In genomic region chr3:172224560-172225214, GRCh38 we compare ENCODE assay signal across 15 cellular contexts.
DNase-seq lines count a peak whose midpoint lies in the region; ATAC-seq, FAIRE-seq and TF ChIP-seq lines count a peak whose summit lies in the region.
"Had no signal": no experiment of that assay in that cellular context is flagged by ENCODE, and none has a peak within 500 bp of the region (broad histone marks: within the 10 kb centered on the region; RNA-seq: fewer than 3 reads in every experiment).

No MANE protein-coding gene starts in this region.

- DNase-seq in DMS79 (lab: John Stamatoyannopoulos, UW): peak; percentile 87
- peak; percentile 58 for DNase-seq in NCI-H1417 treated with DMSO at 0.1 percent for 48 hours (lab: John Stamatoyannopoulos, UW)
- DNase-seq in NCI-H748 (lab: John Stamatoyannopoulos, UW; ENCODE audit: unreplicated experiment): peak; percentile 97
- DNase-seq in osteocyte (ENCODE audit: extremely low spot score, unreplicated experiment): no peak
- no peak for DNase-seq in D721Med (ENCODE audit: insufficient read length, low spot score)
- DNase-seq: activated CD4-positive, alpha-beta T cell treated with anti-CD3 and anti-CD28 coated beads for 4 hours; anterior cingulate cortex; cerebellar nuclear complex; hypothalamus; Karpas-422; stimulated activated naive CD4-positive, alpha-beta T cell treated with Interleukin-2 at 50 U/mL for 16 hours; transverse colon had no signal

- H3K4me1 ChIP-seq in mesodermal cell (ENCODE audit: control insufficient read depth, insufficient read depth, low read length, poor library complexity, severe bottlenecking): peaks cover 39% of the 10 kb centered on the region

- no peak for FAIRE-seq in D721Med (lab: Jason Lieb, UNC)

- H3K4me3 ChIP-seq in mesodermal cell (ENCODE audit: extremely low read depth, insufficient read depth, low read length, poor library complexity, severe bottlenecking): no peak overlapping the region
- H3K4me3 ChIP-seq: transverse colon had no signal

- peaks cover 48% of the 10 kb centered on the region for H3K4me1 Mint-ChIP-seq in osteocyte (ENCODE audit: unreplicated experiment)

- H3K27me3 Mint-ChIP-seq in osteocyte (ENCODE audit: unreplicated experiment): no peaks in the 10 kb centered on the region

- H3K4me3 Mint-ChIP-seq in osteocyte (ENCODE audit: unreplicated experiment): no peak overlapping the region

- TF ChIP-seq CTCF in osteocyte (IDR thresholded peaks at IDR 0.05): no peak
- TF ChIP-seq CTCF in D721Med (IDR thresholded peaks at IDR 0.05; ENCODE audit: insufficient read depth, missing control alignments): no peak

- H3K27ac ChIP-seq in mesodermal cell (ENCODE audit: low read depth, low read length, severe bottlenecking): peak overlapping the region; percentile 32
- H3K27ac ChIP-seq: transverse colon had no signal

- ATAC-seq in GM19324 (IDR thresholded peaks at IDR 0.05; ENCODE audit: low FRiP score, unreplicated experiment): no peak
- no peak for ATAC-seq in GM19351 (IDR thresholded peaks at IDR 0.05; ENCODE audit: unreplicated experiment)

- peaks cover 39% of the 10 kb centered on the region for H3K36me3 ChIP-seq in mesodermal cell (ENCODE audit: control insufficient read depth, insufficient read depth, low read length)
- H3K36me3 ChIP-seq: transverse colon had no signal

- H3K9me3 Mint-ChIP-seq in osteocyte (ENCODE audit: unreplicated experiment): no peaks in the 10 kb centered on the region

- no peak overlapping the region for H3K27ac Mint-ChIP-seq in osteocyte (ENCODE audit: unreplicated experiment)

- peaks cover 23% of the 10 kb centered on the region for H3K36me3 Mint-ChIP-seq in osteocyte (ENCODE audit: unreplicated experiment)

- no peaks in the 10 kb centered on the region for H3K9me3 ChIP-seq in mesodermal cell (ENCODE audit: control insufficient read depth, low read length)
- H3K9me3 ChIP-seq: transverse colon had no signal

- 100% methylated on average over 3 of the region's 7 CpGs; no CpG with 5 or more reads in 1 of the 2 experiments for WGBS in mesodermal cell (ENCODE audit: insufficient coverage in 2 of 2), 2 experiments

Comparison
In these comparisons a context has a peak if more than half of its experiments do, and no peak if none do; other contexts are left out.
1. DNase-seq: peak in DMS79 (single experiment), NCI-H1417 treated with DMSO at 0.1 percent for 48 hours (single experiment) and NCI-H748 (single experiment); none in osteocyte (single experiment) and D721Med (single experiment).